In the genomic region with DNA sequence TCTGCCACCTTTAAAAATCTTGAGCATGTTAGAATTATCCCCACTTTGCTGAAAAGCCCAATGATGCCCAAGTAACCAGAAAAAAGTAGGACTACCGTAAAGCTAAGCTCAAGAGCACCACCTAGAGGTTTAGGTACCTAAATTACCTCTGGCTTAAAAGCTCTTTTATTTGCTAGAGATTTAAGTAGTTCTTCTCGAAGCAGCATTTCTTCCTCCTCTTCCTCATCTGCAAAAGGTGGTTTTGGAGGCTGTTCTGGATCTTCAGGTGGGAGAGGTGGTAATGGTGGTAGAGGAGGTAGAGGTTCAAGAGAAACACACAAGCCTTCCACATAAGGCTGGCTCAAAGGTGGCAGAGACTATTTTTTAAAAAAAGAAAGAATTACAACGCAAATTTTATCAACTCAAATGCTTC, we compare ENCODE assay signal across 8 cellular contexts. TPM values are rescaled to one million over a fixed set of nuclear protein-coding genes. Genes with fewer than 3 reads are reported as not detected.
A peak's percentile ranks its signal among the peaks of the same experiment; 100 is the strongest.
DNase-seq lines count a peak whose midpoint lies in the region; ATAC-seq and TF ChIP-seq lines count a peak whose summit lies in the region.

No MANE protein-coding gene starts in this region.

- peaks cover 5% of the 10 kb centered on the region for H3K4me1 Mint-ChIP-seq in activated B cell treated with CpG ODN at 0.5 μM for 24 hours

- H3K9me3 Mint-ChIP-seq in activated B cell treated with CpG ODN at 0.5 μM for 24 hours, result no peaks in the 10 kb centered on the region

- H3K4me3 Mint-ChIP-seq in activated B cell treated with CpG ODN at 0.5 μM for 24 hours, result no peak overlapping the region

- POLR2A ChIA-PET in activated B cell treated with CpG ODN at 0.5 μM for 24 hours (lab: Charles Lee), result interaction anchor here (0.9 to 1.8 kb wide), 4 partner anchors 26 to 115 kb away, joined by 3 to 9 read pairs (median 6); partner anchors contain the start of gene ZFC3H1

- ATAC-seq in HG02884 (IDR thresholded peaks at IDR 0.05; ENCODE audit: unreplicated experiment) (peak; percentile 47), activated B cell treated with CpG ODN at 0.5 μM for 24 hours (ENCODE audit: low read depth) (peak; percentile 57), GM18520 (IDR thresholded peaks at IDR 0.05; ENCODE audit: unreplicated experiment) (no peak)

- H3K27me3 Mint-ChIP-seq in activated B cell treated with CpG ODN at 0.5 μM for 24 hours, result no peaks in the 10 kb centered on the region

- CTCF ChIA-PET in activated B cell treated with CpG ODN at 0.5 μM for 24 hours (lab: Charles Lee), result interaction anchor here (0.9 to 10.7 kb wide), 20 partner anchors 9 to 221 kb away, joined by 3 to 132 read pairs (median 5); partner anchors contain the start of genes RAB21, THAP2, TMEM19 and ZFC3H1

- intact Hi-C loops in activated B cell treated with CpG ODN at 0.5 μM for 24 hours (cut with micrococcal nuclease), result loop anchor here (1.0 to 10.0 kb wide), 4 partner anchors 26 to 221 kb away; partner anchors contain the start of gene ZFC3H1

- TF ChIP-seq CTCF in activated B cell treated with CpG ODN at 0.5 μM for 24 hours (IDR thresholded peaks at IDR 0.05), result peak; percentile 66

- DNase-seq in A172 (ENCODE audit: low spot score) (peak; percentile 70), GDM1 (lab: John Stamatoyannopoulos, UW) (peak; percentile 32), NCI-H2227 treated with DMSO at 0.1 percent for 48 hours (lab: John Stamatoyannopoulos, UW) (peak; percentile 67), activated B cell treated with CpG ODN at 0.5 μM for 24 hours (no peak), germinal center (ENCODE audit: low spot score) (peak; percentile 52), retina (peak; percentile 49)

- peaks cover 86% of the 10 kb centered on the region for H3K36me3 Mint-ChIP-seq in activated B cell treated with CpG ODN at 0.5 μM for 24 hours (ENCODE audit: low read depth)

- peak overlapping the region; percentile 19 for H3K27ac Mint-ChIP-seq in activated B cell treated with CpG ODN at 0.5 μM for 24 hours

RNA-seq across cellular contexts. Expression of gene ZFC3H1, which starts 26.9 kb away (rescaled TPM):
- 8.3 and 12.9 TPM in 2 replicates for total RNA-seq in A172 (2014; rRNA removed; shearing (Covaris generic))
- 85.7 and 107 TPM in 2 replicates for total RNA-seq in activated B cell treated with CpG ODN at 0.5 μM for 24 hours

RNA-seq across cellular contexts. Expression of gene THAP2, which starts 27.4 kb away (rescaled TPM):
- total RNA-seq in A172 (2014; rRNA removed; shearing (Covaris generic)), result 3.3 and 7.0 TPM in 2 replicates
- total RNA-seq in activated B cell treated with CpG ODN at 0.5 μM for 24 hours, result 10.8 and 11.5 TPM in 2 replicates

RNA-seq across cellular contexts. Expression of gene TMEM19, which starts 49.2 kb away (rescaled TPM):
- 44.0 and 48.3 TPM in 2 replicates for total RNA-seq in A172 (2014; rRNA removed; shearing (Covaris generic))
- total RNA-seq in activated B cell treated with CpG ODN at 0.5 μM for 24 hours, result 42.6 and 46.7 TPM in 2 replicates
